ENCODE assay signal across 28 cellular contexts in the genomic region with DNA sequence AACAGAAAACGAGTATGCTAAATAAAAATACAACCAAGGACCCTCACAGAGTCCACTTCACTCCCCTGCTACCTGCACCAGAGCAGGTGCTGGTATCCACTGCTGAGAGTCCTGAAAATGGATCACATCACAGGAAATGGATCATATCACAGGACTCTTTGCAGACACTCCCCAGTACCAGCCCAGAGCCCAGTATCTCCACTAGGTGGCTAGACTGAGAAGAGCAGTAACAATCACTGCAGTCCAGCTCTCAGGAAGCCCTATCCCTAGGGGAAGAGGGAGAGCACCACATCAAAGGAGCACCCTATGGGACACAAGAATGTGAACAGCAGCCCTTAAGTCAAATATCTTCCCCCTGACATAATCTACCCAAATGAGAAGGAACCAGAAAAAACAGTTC. TPM values are rescaled to one million over a fixed set of nuclear protein-coding genes. Genes with fewer than 3 reads are reported as not detected.
DNase-seq lines count a peak whose midpoint lies in the region; ATAC-seq and TF ChIP-seq lines count a peak whose summit lies in the region.
"Had no signal": no experiment of that assay in that cellular context is flagged by ENCODE, and none has a peak within 500 bp of the region (broad histone marks: within the 10 kb centered on the region; RNA-seq: fewer than 3 reads in every experiment).

No MANE protein-coding gene starts in this region.

- H3K36me3 ChIP-seq in WERI-Rb-1 (no peaks in the 10 kb centered on the region), liver (ENCODE audit: control insufficient read depth in 4 of 4, insufficient read depth in 3 of 4, low read depth in 1 of 4, low read length in 3 of 4) (no peaks in the 10 kb centered on the region)
- H3K36me3 ChIP-seq: esophagus muscularis mucosa, gastrocnemius medialis, thyroid gland had no signal

- H3K4me3 ChIP-seq in WERI-Rb-1 (ENCODE audit: low read depth, low read length), result no peak overlapping the region
- no peak overlapping the region for H3K4me3 ChIP-seq in liver (ENCODE audit: low read depth in 1 of 3, low read length in 3 of 3)
- H3K4me3 ChIP-seq: body of pancreas, esophagus muscularis mucosa, gastrocnemius medialis, thyroid gland had no signal

- no peaks in the 10 kb centered on the region for H3K27me3 ChIP-seq in WERI-Rb-1 (ENCODE audit: insufficient read depth, low read depth, severe bottlenecking)
- H3K27me3 ChIP-seq in liver (ENCODE audit: control insufficient read depth in 4 of 4, insufficient read depth in 4 of 4, low read length in 3 of 4), result no peaks in the 10 kb centered on the region
- H3K27me3 ChIP-seq: body of pancreas, esophagus muscularis mucosa, gastrocnemius medialis, thyroid gland had no signal

- H3K4me1 ChIP-seq in liver (ENCODE audit: control insufficient read depth in 4 of 4, insufficient read depth in 4 of 4, low read length in 3 of 4), result no peaks in the 10 kb centered on the region
- H3K4me1 ChIP-seq: body of pancreas, Caco-2, esophagus muscularis mucosa, gastrocnemius medialis, thyroid gland had no signal

- ATAC-seq in GM21825 (IDR thresholded peaks at IDR 0.05; ENCODE audit: unreplicated experiment) (no peak), GM21619 (IDR thresholded peaks at IDR 0.05; ENCODE audit: unreplicated experiment) (no peak)
- ATAC-seq: body of pancreas, gastrocnemius medialis had no signal

- TF ChIP-seq CTCF in WERI-Rb-1 (IDR thresholded peaks at IDR 0.05; ENCODE audit: low read depth, low read length) (peak; percentile 37; the same call in 1 of the 2 replicates), liver (IDR thresholded peaks at IDR 0.05; ENCODE audit: low read depth, low read length, missing input control) (peak; percentile 22)

- no peak overlapping the region for H3K9ac ChIP-seq in liver (ENCODE audit: low read depth in 1 of 2, low read length in 2 of 2)
- H3K9ac ChIP-seq: SK-N-SH had no signal

- no peak overlapping the region for H3K27ac ChIP-seq in WERI-Rb-1
- no peak overlapping the region for H3K27ac ChIP-seq in liver (ENCODE audit: low read depth in 1 of 2, low read length in 2 of 2)
- H3K27ac ChIP-seq: body of pancreas, esophagus muscularis mucosa, gastrocnemius medialis, thyroid gland had no signal

- 13% methylated on average over 1 of the region's 1 CpG for WGBS in liver

- H3K9me3 ChIP-seq in WERI-Rb-1 (ENCODE audit: severe bottlenecking) (no peaks in the 10 kb centered on the region), liver (ENCODE audit: control insufficient read depth in 4 of 4, low read length in 3 of 4) (no peaks in the 10 kb centered on the region)
- H3K9me3 ChIP-seq: Caco-2, gastrocnemius medialis, SK-N-SH, thyroid gland had no signal

- peak; percentile 34 to 66 for TF ChIP-seq RAD21 in liver (IDR thresholded peaks at IDR 0.05)

- DNase-seq in DMS 273 (lab: John Stamatoyannopoulos, UW; ENCODE audit: unreplicated experiment), result peak; percentile 12
- no peak for DNase-seq in DMS 273 treated with DMSO at 0.1 percent for 48 hours (lab: John Stamatoyannopoulos, UW)
- peak; percentile 77 for DNase-seq in NCI-H2029 treated with DMSO at 0.1 percent for 48 hours (lab: John Stamatoyannopoulos, UW)
- DNase-seq in WERI-Rb-1, result peak; percentile 13
- DNase-seq in stimulated activated CD4-positive, alpha-beta T cell treated with anti-CD3 and anti-CD28 coated beads, Interleukin-4, amount 100 ng/mL, for 24 hours, result no peak
- DNase-seq: activated CD4-positive, alpha-beta memory T cell treated with anti-CD3 and anti-CD28 coated beads, Interleukin-2, amount 10 ng/mL, durations not matched to agents 7 days and 5 days; activated gamma-delta T cell treated with Interleukin-2 at 50 U/mL for 16 hours; body of pancreas; effector CD4-positive, alpha-beta T cell; EL; gastrocnemius medialis; kidney; MV-4-11; naive B cell; NCI-H1694; retina; SK-N-SH; stimulated activated CD4-positive, alpha-beta T cell treated with anti-CD3 and anti-CD28 coated beads, Interleukin-4, amount 100 ng/mL, for 4 hours; thyroid gland had no signal

TF ChIP-seq in liver, 16 proteins besides CTCF, POLR2A, EP300 and RAD21:
- TF ChIP-seq, protein P1, sequence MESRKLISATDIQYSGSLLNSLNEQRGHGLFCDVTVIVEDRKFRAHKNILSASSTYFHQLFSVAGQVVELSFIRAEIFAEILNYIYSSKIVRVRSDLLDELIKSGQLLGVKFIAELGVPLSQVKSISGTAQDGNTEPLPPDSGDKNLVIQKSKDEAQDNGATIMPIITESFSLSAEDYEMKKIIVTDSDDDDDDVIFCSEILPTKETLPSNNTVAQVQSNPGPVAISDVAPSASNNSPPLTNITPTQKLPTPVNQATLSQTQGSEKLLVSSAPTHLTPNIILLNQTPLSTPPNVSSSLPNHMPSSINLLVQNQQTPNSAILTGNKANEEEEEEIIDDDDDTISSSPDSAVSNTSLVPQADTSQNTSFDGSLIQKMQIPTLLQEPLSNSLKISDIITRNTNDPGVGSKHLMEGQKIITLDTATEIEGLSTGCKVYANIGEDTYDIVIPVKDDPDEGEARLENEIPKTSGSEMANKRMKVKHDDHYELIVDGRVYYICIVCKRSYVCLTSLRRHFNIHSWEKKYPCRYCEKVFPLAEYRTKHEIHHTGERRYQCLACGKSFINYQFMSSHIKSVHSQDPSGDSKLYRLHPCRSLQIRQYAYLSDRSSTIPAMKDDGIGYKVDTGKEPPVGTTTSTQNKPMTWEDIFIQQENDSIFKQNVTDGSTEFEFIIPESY (IDR thresholded peaks at IDR 0.05), result no peak

RNA-seq across cellular contexts. Expression of gene AGBL4, which starts 28.0 kb away (rescaled TPM):
- total RNA-seq in liver, result under 1 TPM in 1 of 2 donors, not detected in 1; 0.75 TPM
- under 1 TPM in 1 of 2 donors, not detected in 1; 0.76 TPM for polyA plus RNA-seq in liver
- total RNA-seq: A172; activated CD4-positive, alpha-beta memory T cell treated with anti-CD3 and anti-CD28 coated beads, Interleukin-2, amount 10 ng/mL, durations not matched to agents 7 days and 5 days; Caco-2; gastrocnemius medialis; osteoblast; T-helper 2 cell treated with Interferon-gamma antibody and Interleukin-4, amounts not matched to agents 100 ng/mL and 5 ng/mL, for 36 hours had no signal
- polyA plus RNA-seq: BJ had no signal

Comparison
In these comparisons a context has a peak if more than half of its experiments do, and no peak if none do; other contexts are left out.
1. DNase-seq: peak in DMS 273 (single experiment), NCI-H2029 treated with DMSO at 0.1 percent for 48 hours (single experiment) and WERI-Rb-1 (single experiment); none in DMS 273 treated with DMSO at 0.1 percent for 48 hours (single experiment) and stimulated activated CD4-positive, alpha-beta T cell treated with anti-CD3 and anti-CD28 coated beads, Interleukin-4, amount 100 ng/mL, for 24 hours (single experiment).